ENCODE assay signal across 18 cellular contexts in genomic region chr3:13113346-13114335, GRCh38. TPM values are rescaled to one million over a fixed set of nuclear protein-coding genes. Genes with fewer than 3 reads are reported as not detected.
DNase-seq lines count a peak whose midpoint lies in the region; ATAC-seq and TF ChIP-seq lines count a peak whose summit lies in the region.
"Had no signal": no experiment of that assay in that cellular context is flagged by ENCODE, and none has a peak within 500 bp of the region (broad histone marks: within the 10 kb centered on the region; RNA-seq: fewer than 3 reads in every experiment).

No MANE protein-coding gene starts in this region.

- TF ChIP-seq CTCF in heart left ventricle (IDR thresholded peaks at IDR 0.05), result no peak
- TF ChIP-seq CTCF in OCI-LY7 (conservative IDR thresholded peaks at IDR 0.05; ENCODE audit: low read length), result peak; percentile 56

- no peaks in the 10 kb centered on the region for H3K79me2 ChIP-seq in OCI-LY7 (ENCODE audit: insufficient read depth, low read depth, low read length)
- H3K79me2 ChIP-seq: hepatocyte had no signal

- no peaks in the 10 kb centered on the region for H3K27me3 ChIP-seq in heart left ventricle
- H3K27me3 ChIP-seq: SJCRH30 had no signal

- intact Hi-C loops in Right ventricle myocardium inferior (cut with DNase I), result no loop called here
- intact Hi-C loops in heart left ventricle (cut with DNase I), result no loop called here
- intact Hi-C loops in OCI-LY7 (cut with micrococcal nuclease; ENCODE audit: unreplicated experiment), result loop anchor here (2.0 to 5.0 kb wide), 2 partner anchors 67 to 339 kb away; no protein-coding TSS in a partner anchor

- DNase-seq in Right ventricle myocardium inferior (ENCODE audit: missing footprints), result peak; percentile 53
- DNase-seq in heart left ventricle, result no peak
- peak; percentile 72 for DNase-seq in OCI-LY7 (ENCODE audit: low spot score)
- peak; percentile 41 for DNase-seq in islet precursor cell
- DNase-seq in stimulated activated naive B cell treated with anti-CD40 and anti-IgM and Interleukin-4, amounts not matched to agents 10 μg/mL and 1 μg/mL and 100 μg/mL, for 72 hours, result no peak
- DNase-seq in KG1 (lab: John Stamatoyannopoulos, UW), result no peak
- no peak for DNase-seq in Kasumi-1 (lab: John Stamatoyannopoulos, UW)
- DNase-seq: CD8-positive, alpha-beta T cell; DMS79; kidney glomerular epithelial cell; NCI-H187 treated with DMSO at 0.1 percent for 48 hours; NCI-H510A; SJCRH30; trophoblast cell had no signal

- no peaks in the 10 kb centered on the region for H3K36me3 Mint-ChIP-seq in stimulated activated naive B cell treated with anti-CD40 and anti-IgM and Interleukin-4, amounts not matched to agents 10 μg/mL and 1 μg/mL and 100 μg/mL, for 72 hours
- H3K36me3 Mint-ChIP-seq: CD8-positive, alpha-beta T cell had no signal

- no peaks in the 10 kb centered on the region for H3K9me2 ChIP-seq in OCI-LY7 (ENCODE audit: insufficient read depth, low read length)

- CTCF ChIA-PET in OCI-LY7 (lab: Charles Lee; ENCODE audit: unreplicated experiment), result interaction anchor here (0.6 to 1.6 kb wide), 2 partner anchors 22 to 91 kb away, joined by 4 to 6 read pairs; no protein-coding TSS in a partner anchor

- H3K4me3 ChIP-seq in heart left ventricle, result no peak overlapping the region
- H3K4me3 ChIP-seq in OCI-LY7 (ENCODE audit: low read depth, low read length, poor library complexity, severe bottlenecking), result no peak overlapping the region
- H3K4me3 ChIP-seq: hepatocyte, SJCRH30 had no signal

- H3K4me3 Mint-ChIP-seq in stimulated activated naive B cell treated with anti-CD40 and anti-IgM and Interleukin-4, amounts not matched to agents 10 μg/mL and 1 μg/mL and 100 μg/mL, for 72 hours, result no peak overlapping the region
- H3K4me3 Mint-ChIP-seq: CD8-positive, alpha-beta T cell; stimulated activated naive CD8-positive, alpha-beta T cell treated with anti-CD3 and anti-CD28 coated beads, Interleukin-15, Interleukin-2, amounts not matched to agents 100 ng/mL and 50 ng/mL, for 24 hours had no signal

- H2AFZ ChIP-seq in OCI-LY7 (ENCODE audit: low read length), result no peak overlapping the region; the same call in 1 of the 2 replicates
- H2AFZ ChIP-seq: hepatocyte had no signal

- H3K27ac Mint-ChIP-seq in stimulated activated naive B cell treated with anti-CD40 and anti-IgM and Interleukin-4, amounts not matched to agents 10 μg/mL and 1 μg/mL and 100 μg/mL, for 72 hours, result peak overlapping the region; percentile 86
- H3K27ac Mint-ChIP-seq: CD8-positive, alpha-beta T cell; stimulated activated naive CD8-positive, alpha-beta T cell treated with anti-CD3 and anti-CD28 coated beads, Interleukin-15, Interleukin-2, amounts not matched to agents 100 ng/mL and 50 ng/mL, for 24 hours had no signal

- peak overlapping the region; percentile 21 for H3K4me2 ChIP-seq in OCI-LY7 (ENCODE audit: low read length)
- H3K4me2 ChIP-seq: hepatocyte had no signal

- peaks cover 44 to 69% of the 10 kb centered on the region in 2 donors for H3K4me1 Mint-ChIP-seq in stimulated activated naive B cell treated with anti-CD40 and anti-IgM and Interleukin-4, amounts not matched to agents 10 μg/mL and 1 μg/mL and 100 μg/mL, for 72 hours

- H3K9me3 ChIP-seq in heart left ventricle, result no peaks in the 10 kb centered on the region
- H3K9me3 ChIP-seq in OCI-LY7 (ENCODE audit: low read length), result no peaks in the 10 kb centered on the region
- H3K9me3 ChIP-seq: neutrophil, SJCRH30 had no signal

- H3K27me3 Mint-ChIP-seq in stimulated activated naive B cell treated with anti-CD40 and anti-IgM and Interleukin-4, amounts not matched to agents 10 μg/mL and 1 μg/mL and 100 μg/mL, for 72 hours, result no peaks in the 10 kb centered on the region
- H3K27me3 Mint-ChIP-seq: stimulated activated naive CD8-positive, alpha-beta T cell treated with anti-CD3 and anti-CD28 coated beads, Interleukin-15, Interleukin-2, amounts not matched to agents 100 ng/mL and 50 ng/mL, for 24 hours had no signal

- H3K4me1 ChIP-seq in heart left ventricle (peaks cover 0 to 20% (median 0%) of the 10 kb centered on the region in 12 donors), OCI-LY7 (ENCODE audit: insufficient read depth, low read length, poor library complexity, severe bottlenecking) (peaks cover 45% of the 10 kb centered on the region)

- POLR2A ChIA-PET in OCI-LY7 (lab: Charles Lee), result interaction anchor here (0.7 kb wide), 1 partner anchor 85 kb away, joined by 3 read pairs; no protein-coding TSS in a partner anchor

- no peaks in the 10 kb centered on the region for H3K9me3 Mint-ChIP-seq in stimulated activated naive B cell treated with anti-CD40 and anti-IgM and Interleukin-4, amounts not matched to agents 10 μg/mL and 1 μg/mL and 100 μg/mL, for 72 hours
- H3K9me3 Mint-ChIP-seq: CD8-positive, alpha-beta T cell; stimulated activated naive CD8-positive, alpha-beta T cell treated with anti-CD3 and anti-CD28 coated beads, Interleukin-15, Interleukin-2, amounts not matched to agents 100 ng/mL and 50 ng/mL, for 24 hours had no signal

- WGBS in heart left ventricle, 4 donors, result 79 to 87% (median 82%) methylated on average over 20 to 27 of the region's 27 CpGs

- no peak for ATAC-seq in Right ventricle myocardium inferior
- no peak for ATAC-seq in heart left ventricle
- peak; percentile 2 to 11 for ATAC-seq in stimulated activated naive B cell treated with anti-CD40 and anti-IgM and Interleukin-4, amounts not matched to agents 10 μg/mL and 1 μg/mL and 100 μg/mL, for 72 hours (replicated peaks)
- no peak for ATAC-seq in GM21528 (IDR thresholded peaks at IDR 0.05; ENCODE audit: low FRiP score, unreplicated experiment)
- ATAC-seq: CD8-positive, alpha-beta T cell had no signal

- no peak overlapping the region for H3K27ac ChIP-seq in heart left ventricle
- no peak overlapping the region for H3K27ac ChIP-seq in OCI-LY7 (ENCODE audit: low read depth, low read length, poor library complexity, severe bottlenecking)
- H3K27ac ChIP-seq: hepatocyte, neutrophil, SJCRH30 had no signal

- no peaks in the 10 kb centered on the region for H4K20me1 ChIP-seq in OCI-LY7 (ENCODE audit: insufficient read depth, low read length)

- TF ChIP-seq POLR2A in heart left ventricle (IDR thresholded peaks at IDR 0.05), result no peak

- H3K36me3 ChIP-seq in heart left ventricle (no peaks in the 10 kb centered on the region), OCI-LY7 (ENCODE audit: insufficient read depth, low read length) (no peaks in the 10 kb centered on the region)
- H3K36me3 ChIP-seq: neutrophil, SJCRH30 had no signal

- no TSS peak for BruUV-seq in OCI-LY7 (replicated peaks; lab: Mats Ljungman, UMichigan)

RNA-seq across cellular contexts. Expression of gene IQSEC1, which starts 40.4 kb away (rescaled TPM):
- total RNA-seq in Right ventricle myocardium inferior, result 81.2 TPM
- total RNA-seq in heart left ventricle, result 10 to 100 TPM; 44.2 to 79.1 (median 64.5) TPM
- polyA plus RNA-seq in heart left ventricle, result 10 to 100 TPM; 28.8 to 31.7 TPM
- total RNA-seq in OCI-LY7 (2014; rRNA removed; shearing (Covaris generic)), result 24.3 and 25.2 TPM in 2 replicates
- total RNA-seq in OCI-LY7 (2022), result 56.3 and 70.1 TPM in 2 replicates

Comparison
In these comparisons a context has a peak if more than half of its experiments do, and no peak if none do; other contexts are left out.
1. DNase-seq: peak in Right ventricle myocardium inferior (single experiment), OCI-LY7 (single experiment) and islet precursor cell (single experiment); none in heart left ventricle (0 of 5), stimulated activated naive B cell treated with anti-CD40 and anti-IgM and Interleukin-4, amounts not matched to agents 10 μg/mL and 1 μg/mL and 100 μg/mL, for 72 hours (single experiment), KG1 (single experiment) and Kasumi-1 (0 of 2).
2. ATAC-seq: peak in stimulated activated naive B cell treated with anti-CD40 and anti-IgM and Interleukin-4, amounts not matched to agents 10 μg/mL and 1 μg/mL and 100 μg/mL, for 72 hours (2 of 2); none in Right ventricle myocardium inferior (single experiment), heart left ventricle (0 of 4) and GM21528 (single experiment).